Comparison of ENCODE assay signal across 8 cellular contexts in genomic region chr9:123073991-123074422, GRCh38. TPM values are rescaled to one million over a fixed set of nuclear protein-coding genes. Genes with fewer than 3 reads are reported as not detected.
DNase-seq lines count a peak whose midpoint lies in the region; ATAC-seq and TF ChIP-seq lines count a peak whose summit lies in the region.

No MANE protein-coding gene starts in this region.

- H3K4me3 Mint-ChIP-seq in endodermal cell: no peak overlapping the region

- H3K36me3 Mint-ChIP-seq in endodermal cell (ENCODE audit: low read depth): peaks cover 47% of the 10 kb centered on the region

- H3K9me3 Mint-ChIP-seq in endodermal cell: no peaks in the 10 kb centered on the region

- 95% methylated on average over 1 of the region's 1 CpG; no CpG with 5 or more reads in 1 of the 2 experiments for WGBS in endodermal cell (ENCODE audit: insufficient coverage in 1 of 2, insufficient read length in 1 of 2), 2 experiments

- H3K9me3 ChIP-seq in SK-N-MC (ENCODE audit: low read depth, low read length) (no peaks in the 10 kb centered on the region), endodermal cell (ENCODE audit: control insufficient read depth, low read length) (no peaks in the 10 kb centered on the region)

- H3K36me3 ChIP-seq in SK-N-MC (ENCODE audit: insufficient read depth, low read length) (peaks cover 69% of the 10 kb centered on the region), endodermal cell (ENCODE audit: control insufficient read depth, insufficient read depth, low read length) (peaks cover 53% of the 10 kb centered on the region)

- H3K4me1 Mint-ChIP-seq in endodermal cell: peaks cover 33% of the 10 kb centered on the region

- H3K27me3 Mint-ChIP-seq in endodermal cell (ENCODE audit: insufficient read depth): peaks cover 25% of the 10 kb centered on the region

- ATAC-seq in HG03432 (IDR thresholded peaks at IDR 0.05; ENCODE audit: unreplicated experiment): no peak

- H3K4me3 ChIP-seq in SK-N-MC (peak overlapping the region; percentile 42), foreskin fibroblast (ENCODE audit: low read depth in 1 of 2, low read length in 2 of 2) (peak overlapping the region; percentile 3), skin epidermis (no peak overlapping the region), endodermal cell (ENCODE audit: low read length) (no peak overlapping the region)

- DNase-seq in EL: peak; percentile 78
- DNase-seq in SK-N-MC (ENCODE audit: low read depth, low spot score): no peak
- peak; percentile 44 to 62 for DNase-seq in foreskin fibroblast
- DNase-seq in ureter (ENCODE audit: low spot score): no peak
- DNase-seq in stimulated activated CD4-positive, alpha-beta T cell treated with anti-CD3 and anti-CD28 coated beads, Interleukin-15, amount 100 ng/mL, for 24 hours: no peak
- no peak for DNase-seq in endodermal cell

- H3K9ac ChIP-seq in SK-N-MC (ENCODE audit: insufficient read length) (peak overlapping the region; percentile 24), endodermal cell (ENCODE audit: extremely low read depth, low read length, poor library complexity, severe bottlenecking) (no peak overlapping the region)

- H3K27ac ChIP-seq in SK-N-MC (peak overlapping the region; percentile 88), skin epidermis (peak overlapping the region in 13 of 21 experiments; percentile 1 to 77 (median 31)), endodermal cell (ENCODE audit: low read depth, low read length) (no peak overlapping the region)

- TF ChIP-seq CTCF in foreskin fibroblast (IDR thresholded peaks at IDR 0.05; ENCODE audit: low read depth, low read length) (no peak), endodermal cell (conservative IDR thresholded peaks at IDR 0.05) (no peak)

- H3K27ac Mint-ChIP-seq in endodermal cell: no peak overlapping the region

- peaks cover 5% of the 10 kb centered on the region for H3K27me3 ChIP-seq in endodermal cell (ENCODE audit: control insufficient read depth, insufficient read depth, low read length, poor library complexity, severe bottlenecking)

- H3K4me1 ChIP-seq in endodermal cell (ENCODE audit: control insufficient read depth, insufficient read depth, low read length): peaks cover 16% of the 10 kb centered on the region

RNA-seq across cellular contexts. Expression of gene GPR21, which starts 40.5 kb away (rescaled TPM):
- total RNA-seq in ureter (7.8 TPM), endodermal cell (1 to 10 TPM; 1.5 to 1.8 TPM)
- not detected for polyA plus RNA-seq in endodermal cell (2013, experiment 1 of 2)
- polyA plus RNA-seq in endodermal cell (2013, experiment 2 of 2): not detected

Comparison
In these comparisons a context has a peak if more than half of its experiments do, and no peak if none do; other contexts are left out.
1. DNase-seq: peak in EL (single experiment) and foreskin fibroblast (2 of 2); none in SK-N-MC (single experiment), ureter (single experiment), stimulated activated CD4-positive, alpha-beta T cell treated with anti-CD3 and anti-CD28 coated beads, Interleukin-15, amount 100 ng/mL, for 24 hours (single experiment) and endodermal cell (single experiment).
2. H3K4me3 ChIP-seq: peak in SK-N-MC (single experiment) and foreskin fibroblast (2 of 2); none in skin epidermis (0 of 7) and endodermal cell (single experiment).